ENCODE assay signal across 23 cellular contexts in genomic region chr10:12800302-12800701, GRCh38.
DNase-seq lines count a peak whose midpoint lies in the region; ATAC-seq and TF ChIP-seq lines count a peak whose summit lies in the region.
"Had no signal": no experiment of that assay in that cellular context is flagged by ENCODE, and none has a peak within 500 bp of the region (broad histone marks: within the 10 kb centered on the region; RNA-seq: fewer than 3 reads in every experiment).

No MANE protein-coding gene starts in this region.

- intact Hi-C loops in right lobe of liver (cut with DNase I), result no loop called here

- WGBS in liver, result 82% methylated on average over 4 of the region's 4 CpGs
- 73% methylated on average over 4 of the region's 4 CpGs for WGBS in right lobe of liver (ENCODE audit: insufficient coverage, low coverage, low lambda C conversion rate, missing lambda C conversion rate)

- peaks cover 68% of the 10 kb centered on the region for H3K4me1 Mint-ChIP-seq in brain
- H3K4me1 Mint-ChIP-seq: naive thymus-derived CD4-positive, alpha-beta T cell; stimulated activated naive CD8-positive, alpha-beta T cell treated with anti-CD3 and anti-CD28 coated beads, Interleukin-15, amount 100 ng/mL, for 72 hours; T-cell had no signal

- DNase-seq in right lobe of liver, result no peak
- DNase-seq in kidney epithelial cell (ENCODE audit: low read depth), result no peak
- no peak for DNase-seq in medulla oblongata (ENCODE audit: extremely low spot score)
- no peak for DNase-seq in UCSD-AML1 (lab: John Stamatoyannopoulos, UW; ENCODE audit: unreplicated experiment)
- DNase-seq: activated CD4-positive, alpha-beta T cell treated with anti-CD3 and anti-CD28 coated beads, Interleukin-2, amount 50 U/mL, for 4 hours; activated gamma-delta T cell treated with Interleukin-2 at 50 U/mL for 16 hours; adrenal gland; central memory CD4-positive, alpha-beta T cell; heart right ventricle; mammary epithelial cell; naive thymus-derived CD4-positive, alpha-beta T cell; NCI-H2029 treated with DMSO at 0.1 percent for 48 hours; NCI-H510A treated with DMSO at 0.1 percent for 48 hours; Right ventricle myocardium superior; stimulated activated CD4-positive, alpha-beta T cell treated with anti-CD3 and anti-CD28 coated beads, Interleukin-4, amount 100 ng/mL, for 1 hour; stimulated activated naive CD8-positive, alpha-beta T cell treated with anti-CD3 and anti-CD28 coated beads, Interleukin-15, amount 100 ng/mL, for 72 hours; T-cell; upper lobe of right lung had no signal

- H3K36me3 ChIP-seq in liver (ENCODE audit: control insufficient read depth in 4 of 4, insufficient read depth in 3 of 4, low read depth in 1 of 4, low read length in 3 of 4) (peaks cover 0 to 2% (median 0%) of the 10 kb centered on the region in 4 donors), right lobe of liver (no peaks in the 10 kb centered on the region), kidney epithelial cell (ENCODE audit: control insufficient read depth, insufficient read depth, low read length) (no peaks in the 10 kb centered on the region)
- H3K36me3 ChIP-seq: adrenal gland, heart right ventricle, upper lobe of right lung had no signal

- H3K27me3 ChIP-seq in liver (ENCODE audit: control insufficient read depth in 4 of 4, insufficient read depth in 4 of 4, low read length in 3 of 4), result no peaks in the 10 kb centered on the region
- H3K27me3 ChIP-seq in right lobe of liver, result no peaks in the 10 kb centered on the region
- H3K27me3 ChIP-seq in kidney epithelial cell (ENCODE audit: control insufficient read depth, insufficient read depth, low read length), result no peaks in the 10 kb centered on the region
- H3K27me3 ChIP-seq: adrenal gland, heart right ventricle, upper lobe of right lung had no signal

- TF ChIP-seq POLR2A in right lobe of liver (IDR thresholded peaks at IDR 0.05), result no peak

- no peak overlapping the region for H3K4me3 ChIP-seq in liver (ENCODE audit: low read depth in 1 of 3, low read length in 3 of 3)
- H3K4me3 ChIP-seq in right lobe of liver, result no peak overlapping the region
- H3K4me3 ChIP-seq in kidney epithelial cell (ENCODE audit: low read depth, low read length), result no peak overlapping the region
- H3K4me3 ChIP-seq: adrenal gland, heart right ventricle, smooth muscle cell, upper lobe of right lung had no signal

- peak overlapping the region in 3 of 5 experiments; percentile 12 to 88 (median 42) for H3K27ac Mint-ChIP-seq in brain
- H3K27ac Mint-ChIP-seq: naive thymus-derived CD4-positive, alpha-beta T cell; stimulated activated naive CD8-positive, alpha-beta T cell treated with anti-CD3 and anti-CD28 coated beads, Interleukin-15, amount 100 ng/mL, for 72 hours; T-cell had no signal

- no peak overlapping the region for H3K4me3 Mint-ChIP-seq in brain
- H3K4me3 Mint-ChIP-seq: naive thymus-derived CD4-positive, alpha-beta T cell; stimulated activated naive CD8-positive, alpha-beta T cell treated with anti-CD3 and anti-CD28 coated beads, Interleukin-15, amount 100 ng/mL, for 72 hours; T-cell had no signal

- no peak overlapping the region for H3K9ac ChIP-seq in liver (ENCODE audit: low read depth in 1 of 2, low read length in 2 of 2)

- H3K9me3 ChIP-seq in liver (ENCODE audit: control insufficient read depth in 4 of 4, low read length in 3 of 4) (no peaks in the 10 kb centered on the region), right lobe of liver (no peaks in the 10 kb centered on the region)
- H3K9me3 ChIP-seq: adrenal gland, heart right ventricle, upper lobe of right lung had no signal

- no peak overlapping the region for H3K27ac ChIP-seq in liver (ENCODE audit: low read depth in 1 of 2, low read length in 2 of 2)
- H3K27ac ChIP-seq in right lobe of liver, result no peak overlapping the region
- H3K27ac ChIP-seq: adrenal gland, heart right ventricle, upper lobe of right lung had no signal

- H3K36me3 Mint-ChIP-seq in brain, result no peaks in the 10 kb centered on the region

- TF ChIP-seq CTCF in liver (IDR thresholded peaks at IDR 0.05; ENCODE audit: low read depth, low read length, missing input control), result peak; percentile 6
- peak in 2 of 4 donors; percentile 8 to 26 for TF ChIP-seq CTCF in right lobe of liver (IDR thresholded peaks at IDR 0.05)
- peak in 1 of 2 experiments; percentile 45 for TF ChIP-seq CTCF in brain (conservative IDR thresholded peaks at IDR 0.05)
- peak; percentile 41 for TF ChIP-seq CTCF in kidney epithelial cell (IDR thresholded peaks at IDR 0.05; ENCODE audit: insufficient read depth, low read length, poor library complexity, severe bottlenecking)

- no peaks in the 10 kb centered on the region for H3K4me1 ChIP-seq in liver (ENCODE audit: control insufficient read depth in 4 of 4, insufficient read depth in 4 of 4, low read length in 3 of 4)
- H3K4me1 ChIP-seq in right lobe of liver, result no peaks in the 10 kb centered on the region
- H3K4me1 ChIP-seq: adrenal gland, upper lobe of right lung had no signal

- H3K9me3 Mint-ChIP-seq in brain, result peaks cover 0 to 2% (median 0%) of the 10 kb centered on the region in 5 experiments
- H3K9me3 Mint-ChIP-seq: naive thymus-derived CD4-positive, alpha-beta T cell; stimulated activated naive CD8-positive, alpha-beta T cell treated with anti-CD3 and anti-CD28 coated beads, Interleukin-15, amount 100 ng/mL, for 72 hours; T-cell had no signal

- H3K27me3 Mint-ChIP-seq in brain, result no peaks in the 10 kb centered on the region
- H3K27me3 Mint-ChIP-seq: naive thymus-derived CD4-positive, alpha-beta T cell; stimulated activated naive CD8-positive, alpha-beta T cell treated with anti-CD3 and anti-CD28 coated beads, Interleukin-15, amount 100 ng/mL, for 72 hours; T-cell had no signal

- TF ChIP-seq RAD21 in liver (IDR thresholded peaks at IDR 0.05), result peak; percentile 11 to 37

- no peak for ATAC-seq in right lobe of liver
- ATAC-seq in GM19035 (IDR thresholded peaks at IDR 0.05; ENCODE audit: unreplicated experiment), result no peak
- no peak for ATAC-seq in HG02973 (IDR thresholded peaks at IDR 0.05; ENCODE audit: unreplicated experiment)
- ATAC-seq: heart right ventricle; naive thymus-derived CD4-positive, alpha-beta T cell; stimulated activated naive CD8-positive, alpha-beta T cell treated with anti-CD3 and anti-CD28 coated beads, Interleukin-15, amount 100 ng/mL, for 72 hours; T-cell; upper lobe of right lung had no signal

TF ChIP-seq in liver, 16 proteins besides CTCF, POLR2A, EP300 and RAD21:
- TF ChIP-seq REST (IDR thresholded peaks at IDR 0.05), result no peak
- no peak for TF ChIP-seq HNF4G (IDR thresholded peaks at IDR 0.05)
- TF ChIP-seq FOXA2 (IDR thresholded peaks at IDR 0.05), result no peak
- no peak for TF ChIP-seq YY1 (IDR thresholded peaks at IDR 0.05)
- TF ChIP-seq HNF4A (conservative IDR thresholded peaks at IDR 0.05), result no peak
- no peak for TF ChIP-seq SP1 (IDR thresholded peaks at IDR 0.05)
